In genomic region chr6:11668455-11668854, GRCh38 we compare ENCODE assay signal across 9 cellular contexts.
"Had no signal": no experiment of that assay in that cellular context is flagged by ENCODE, and none has a peak within 500 bp of the region (broad histone marks: within the 10 kb centered on the region; RNA-seq: fewer than 3 reads in every experiment).

No MANE protein-coding gene starts in this region.

- H3K27ac Mint-ChIP-seq: HFFc6, IgD-negative memory B cell had no signal

- DNase-seq: GM23248, GOT3, H7, HFFc6 had no signal

- H3K4me1 ChIP-seq: HAP-1 had no signal

- H3K36me3 ChIP-seq: HAP-1 had no signal

- H2AFZ ChIP-seq: GM23248 had no signal

- H3K27ac ChIP-seq: GM23248, HL-60 had no signal

- H3K9me3 ChIP-seq: HAP-1 had no signal

- ATAC-seq: HCT116 had no signal

- FAIRE-seq: HepG2 had no signal

- H3K4me1 Mint-ChIP-seq: IgD-negative memory B cell had no signal

- H3K4me3 Mint-ChIP-seq: HFFc6, IgD-negative memory B cell had no signal

- H3K9ac ChIP-seq: GM23248 had no signal

- H3K36me3 Mint-ChIP-seq: IgD-negative memory B cell had no signal

- H3K4me3 ChIP-seq: GM23248, HAP-1 had no signal
